In the genomic region with DNA sequence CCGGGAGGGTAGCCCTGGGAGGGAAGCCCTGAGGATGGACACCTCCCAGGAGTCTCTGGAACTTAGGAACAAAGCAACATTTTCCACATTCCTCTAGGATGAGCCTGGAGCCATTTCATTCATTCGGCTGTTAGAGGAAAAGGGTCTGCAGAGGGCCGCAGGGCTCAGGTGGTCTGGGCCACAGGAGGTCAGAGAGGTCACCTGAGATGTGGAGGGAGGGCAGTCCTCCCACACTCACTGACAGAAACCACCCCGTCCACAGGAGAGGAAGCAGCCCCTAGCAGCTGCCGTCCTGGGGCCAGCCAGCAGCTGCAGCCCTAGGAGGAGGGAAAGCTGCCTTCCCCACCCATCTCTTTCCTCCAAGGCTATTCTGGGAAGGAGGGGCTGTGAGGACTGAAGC, we compare ENCODE assay signal across 24 cellular contexts.
DNase-seq lines count a peak whose midpoint lies in the region; ATAC-seq, FAIRE-seq and TF ChIP-seq lines count a peak whose summit lies in the region.
"Had no signal": no experiment of that assay in that cellular context is flagged by ENCODE, and none has a peak within 500 bp of the region (broad histone marks: within the 10 kb centered on the region; RNA-seq: fewer than 3 reads in every experiment).

No MANE protein-coding gene starts in this region.

- H3F3A ChIP-seq in neural progenitor cell (ENCODE audit: low read depth) = no peaks in the 10 kb centered on the region

- TF ChIP-seq EP300 in H1 (IDR thresholded peaks at IDR 0.05; ENCODE audit: borderline replicate concordance in 1 of 2, low read depth in 2 of 2, low read length in 2 of 2) = no peak

- no peak overlapping the region for H2BK120ac ChIP-seq in H1 (replicated peaks; ENCODE audit: low read depth, low read length)

- no peaks in the 10 kb centered on the region for H3K27me3 ChIP-seq in H1 (replicated peaks in 1 of 4; ENCODE audit: control insufficient read depth in 3 of 4, extremely low read depth in 1 of 4, insufficient read depth in 3 of 4, low read length in 3 of 4)
- no peaks in the 10 kb centered on the region for H3K27me3 ChIP-seq in neural progenitor cell
- H3K27me3 ChIP-seq: brain microvascular endothelial cell, gastrocnemius medialis, Peyer's patch had no signal

- FAIRE-seq in GM12891 (lab: Jason Lieb, UNC) (no peak), H1 (lab: Jason Lieb, UNC) (no peak)

- H3K4me2 ChIP-seq in H1 (ENCODE audit: insufficient read depth in 1 of 2, low read depth in 2 of 2, low read length in 2 of 2) (no peak overlapping the region), neural progenitor cell (no peak overlapping the region)

- H3K36me3 ChIP-seq in H1 (ENCODE audit: control insufficient read depth in 2 of 4, insufficient read depth in 4 of 4, low read length in 3 of 4) (no peaks in the 10 kb centered on the region), neural progenitor cell (no peaks in the 10 kb centered on the region)
- H3K36me3 ChIP-seq: brain microvascular endothelial cell, gastrocnemius medialis, lower lobe of right lung, Peyer's patch had no signal

- peak overlapping the region; percentile 78; the same call in 1 of the 2 replicates for H3K18ac ChIP-seq in H1 (ENCODE audit: extremely low read depth, low read length)

- H3K36me3 Mint-ChIP-seq in neural progenitor cell = no peaks in the 10 kb centered on the region
- H3K36me3 Mint-ChIP-seq: activated naive CD4-positive, alpha-beta T cell treated with anti-CD3 and anti-CD28 coated beads, Interleukin-2, amount 50 U/mL, for 72 hours; natural killer cell treated with Interleukin-12 subunit alpha and Interleukin-12 subunit beta and Interleukin-15 and Interleukin-18, amount 100 ng/mL, for 72 hours had no signal

- peaks cover 5% of the 10 kb centered on the region for H3K27me3 Mint-ChIP-seq in neural progenitor cell (ENCODE audit: insufficient read depth, low read depth)
- H3K27me3 Mint-ChIP-seq: dendritic cell treated with granulocyte-macrophage colony-stimulating factor and Interleukin-4, amounts not matched to agents 40 ng/mL and 50 ng/mL, for 4 days had no signal

- H3K4me1 ChIP-seq in H1 (replicated peaks in 1 of 4; ENCODE audit: control insufficient read depth in 3 of 4, insufficient read depth in 4 of 4, low read length in 3 of 4) (peaks cover 0 to 3% (median 0%) of the 10 kb centered on the region in 4 experiments; a peak in 2 of 7 replicates), neural progenitor cell (no peaks in the 10 kb centered on the region)
- H3K4me1 ChIP-seq: gastrocnemius medialis, lower lobe of right lung, Peyer's patch had no signal

- H4K8ac ChIP-seq in H1 (ENCODE audit: extremely low read depth, insufficient read depth, low read length) = peak overlapping the region; percentile 57; the same call in 1 of the 2 replicates

- H3K27ac Mint-ChIP-seq in neural progenitor cell = no peak overlapping the region
- H3K27ac Mint-ChIP-seq: activated CD4-positive, alpha-beta memory T cell treated with anti-CD3 and anti-CD28 coated beads, Interleukin-2, amount 10 ng/mL, durations not matched to agents 7 days and 5 days; dendritic cell treated with granulocyte-macrophage colony-stimulating factor and Interleukin-4, amounts not matched to agents 40 ng/mL and 50 ng/mL, for 4 days; IgD-negative memory B cell; natural killer cell treated with Interleukin-12 subunit alpha and Interleukin-12 subunit beta and Interleukin-15 and Interleukin-18, amount 100 ng/mL, for 72 hours had no signal

- H3K4me1 Mint-ChIP-seq in neural progenitor cell = peaks cover 5% of the 10 kb centered on the region

- no peak overlapping the region for H4K5ac ChIP-seq in H1 (ENCODE audit: insufficient read length, low read depth, low read length)

- no peak overlapping the region for H3K23ac ChIP-seq in H1 (ENCODE audit: insufficient read length)

- peak overlapping the region; percentile 75 for H4K91ac ChIP-seq in H1 (replicated peaks; ENCODE audit: insufficient read length, low read length)

- H3K79me1 ChIP-seq in H1 (ENCODE audit: low read depth, low read length) = no peaks in the 10 kb centered on the region

- no peak overlapping the region; a peak in 1 of 7 replicates for H3K9ac ChIP-seq in H1 (replicated peaks in 1 of 4; ENCODE audit: extremely low read depth in 1 of 4, low read depth in 3 of 4, low read length in 3 of 4)
- no peak overlapping the region for H3K9ac ChIP-seq in neural progenitor cell

- TF ChIP-seq RAD21 in H1 (IDR thresholded peaks at IDR 0.05 in 1 of 2, conservative IDR thresholded peaks at IDR 0.05 in 1 of 2; ENCODE audit: low read depth in 2 of 2, low read length in 2 of 2) = no peak

- H2AFZ ChIP-seq in H1 (ENCODE audit: low read length) (0 out of 2 replicates have a peak overlapping the region, but pooled peaks have one; percentile 57), neural progenitor cell (replicated peaks) (peak overlapping the region; percentile 68)

- H3K23me2 ChIP-seq in H1 (ENCODE audit: low read depth, low read length) = no peaks in the 10 kb centered on the region

- H3K4me3 ChIP-seq in H1 (ENCODE audit: extremely low read depth in 1 of 4, insufficient read depth in 2 of 4, low read depth in 3 of 4, low read length in 4 of 4) = no peak overlapping the region
- H3K4me3 ChIP-seq in neural progenitor cell = no peak overlapping the region
- H3K4me3 ChIP-seq: gastrocnemius medialis, lower lobe of right lung, Peyer's patch had no signal

- POLR2A ChIA-PET in H1 (lab: Charles Lee; ENCODE audit: partially characterized antibody) = interaction anchor here (0.5 to 1.3 kb wide), 2 partner anchors 30 to 33 kb away, joined by 3 to 5 read pairs; no protein-coding TSS in a partner anchor

- peak overlapping the region; percentile 98; the same call in 1 of the 2 replicates for H2BK12ac ChIP-seq in H1 (ENCODE audit: low read depth, low read length)

- no peak overlapping the region for H3K56ac ChIP-seq in H1 (replicated peaks; ENCODE audit: insufficient read length, low read depth, low read length)

- peaks cover 0 to 6% of the 10 kb centered on the region in 2 experiments; a peak in 2 of 4 replicates for H3K9me3 ChIP-seq in H1 (ENCODE audit: insufficient read depth in 2 of 2, low read depth in 1 of 2, low read length in 1 of 2)
- H3K9me3 ChIP-seq in neural progenitor cell (ENCODE audit: low read depth) = no peaks in the 10 kb centered on the region
- H3K9me3 ChIP-seq: lower lobe of right lung, Peyer's patch had no signal

- H2AK5ac ChIP-seq in H1 (ENCODE audit: low read depth, low read length) = peak overlapping the region; percentile 93; the same call in 1 of the 2 replicates

- TF ChIP-seq POLR2A in GM12891 (IDR thresholded peaks at IDR 0.05; ENCODE audit: low read depth, low read length) (no peak), H1 (IDR thresholded peaks at IDR 0.05; ENCODE audit: control extremely low read depth in 1 of 2, low read depth in 2 of 2, low read length in 2 of 2) (no peak)

- H3K27ac ChIP-seq in H1 (ENCODE audit: low read depth, low read length) = no peak overlapping the region
- H3K27ac ChIP-seq in neural progenitor cell = no peak overlapping the region
- H3K27ac ChIP-seq: brain microvascular endothelial cell, epithelial cell of prostate, gastrocnemius medialis, lower lobe of right lung, Peyer's patch had no signal

- no peak overlapping the region for H3K4me3 Mint-ChIP-seq in neural progenitor cell
- H3K4me3 Mint-ChIP-seq: activated CD4-positive, alpha-beta memory T cell treated with anti-CD3 and anti-CD28 coated beads, Interleukin-2, amount 10 ng/mL, durations not matched to agents 7 days and 5 days; dendritic cell treated with granulocyte-macrophage colony-stimulating factor and Interleukin-4, amounts not matched to agents 40 ng/mL and 50 ng/mL, for 4 days; IgD-negative memory B cell; natural killer cell treated with Interleukin-12 subunit alpha and Interleukin-12 subunit beta and Interleukin-15 and Interleukin-18, amount 100 ng/mL, for 72 hours had no signal

- peak overlapping the region; percentile 74 for H2BK5ac ChIP-seq in H1 (ENCODE audit: low read depth, low read length)

- H3K9me3 Mint-ChIP-seq in neural progenitor cell = peaks cover under 1% of the 10 kb centered on the region
- H3K9me3 Mint-ChIP-seq: activated CD4-positive, alpha-beta memory T cell treated with anti-CD3 and anti-CD28 coated beads, Interleukin-2, amount 10 ng/mL, durations not matched to agents 7 days and 5 days; activated naive CD4-positive, alpha-beta T cell treated with anti-CD3 and anti-CD28 coated beads, Interleukin-2, amount 50 U/mL, for 72 hours; dendritic cell treated with granulocyte-macrophage colony-stimulating factor and Interleukin-4, amounts not matched to agents 40 ng/mL and 50 ng/mL, for 4 days; IgD-negative memory B cell; natural killer cell treated with Interleukin-12 subunit alpha and Interleukin-12 subunit beta and Interleukin-15 and Interleukin-18, amount 100 ng/mL, for 72 hours had no signal

- H4K20me1 ChIP-seq in H1 (replicated peaks in 1 of 2; ENCODE audit: control insufficient read depth in 1 of 2, insufficient read depth in 2 of 2, low read length in 2 of 2) (no peaks in the 10 kb centered on the region), neural progenitor cell (ENCODE audit: low read depth) (no peaks in the 10 kb centered on the region)

- H3K4ac ChIP-seq in H1 (replicated peaks; ENCODE audit: insufficient read length, low read depth, low read length) = no peak overlapping the region

- H3K79me2 ChIP-seq in H1 (ENCODE audit: control insufficient read depth in 1 of 2, insufficient read depth in 2 of 2, low read length in 2 of 2) = no peaks in the 10 kb centered on the region
- no peaks in the 10 kb centered on the region for H3K79me2 ChIP-seq in neural progenitor cell (ENCODE audit: low read depth)

- H2BK20ac ChIP-seq in H1 (ENCODE audit: low read length) = no peak overlapping the region; the same call in 1 of the 2 replicates

- no peak for ATAC-seq in HG03159 (IDR thresholded peaks at IDR 0.05; ENCODE audit: unreplicated experiment)
- ATAC-seq: activated naive CD4-positive, alpha-beta T cell treated with anti-CD3 and anti-CD28 coated beads, Interleukin-2, amount 50 U/mL, for 72 hours; gastrocnemius medialis had no signal

- CTCF ChIA-PET in H1 (lab: Charles Lee; ENCODE audit: partially characterized antibody) = interaction anchor here (0.6 to 5.7 kb wide), 16 partner anchors 11 to 867 kb away, joined by 3 to 41 read pairs (median 6); no protein-coding TSS in a partner anchor

- no peak for TF ChIP-seq CTCF in H1 (IDR thresholded peaks at IDR 0.05; ENCODE audit: control extremely low read depth in 1 of 3, insufficient read depth in 1 of 3, low read depth in 1 of 3, low read length in 3 of 3)
- no peak for TF ChIP-seq CTCF in neural progenitor cell (IDR thresholded peaks at IDR 0.05)

- H3K14ac ChIP-seq in H1 (ENCODE audit: insufficient read length) = no peak overlapping the region

- WGBS in H1 (ENCODE audit: extremely low coverage in 1 of 2, insufficient coverage in 1 of 2, insufficient read length in 1 of 2, insufficient replicate concordance in 2 of 2, low coverage in 1 of 2, low lambda C conversion rate in 2 of 2, missing lambda C conversion rate in 1 of 2), 2 experiments = 63% methylated on average over 5 of the region's 5 CpGs; no CpG with 5 or more reads in 1 of the 2 experiments

- H2BK15ac ChIP-seq in H1 (ENCODE audit: low read length) = no peak overlapping the region

- DNase-seq in GM12891 (ENCODE audit: insufficient read length, low spot score) = no peak
- DNase-seq in NOMO-1 (lab: John Stamatoyannopoulos, UW; ENCODE audit: unreplicated experiment in 2 of 2) = peak; percentile 25
- peak in 1 of 2 experiments; percentile 17 for DNase-seq in H1 (ENCODE audit: low read depth in 1 of 2, low spot score in 2 of 2)
- DNase-seq in neural progenitor cell (ENCODE audit: low spot score) = peak; percentile 38
- DNase-seq in HuH-7.5 (ENCODE audit: low spot score) = no peak
- no peak for DNase-seq in stimulated activated CD4-positive, alpha-beta T cell treated with anti-CD3 and anti-CD28 coated beads, Interleukin-15, amount 100 ng/mL, for 24 hours
- no peak for DNase-seq in NCI-H2107 treated with DMSO at 0.1 percent for 48 hours (lab: John Stamatoyannopoulos, UW; ENCODE audit: unreplicated experiment)
- DNase-seq: activated CD4-positive, alpha-beta memory T cell treated with anti-CD3 and anti-CD28 coated beads, Interleukin-2, amount 10 ng/mL, durations not matched to agents 7 days and 5 days; activated T-cell treated with anti-CD3 and anti-CD28 coated beads, Interleukin-2, amount 50 U/mL, for 48 hours; brain microvascular endothelial cell; EL; gastrocnemius medialis; lower lobe of right lung; NCI-H2081 treated with DMSO at 0.1 percent for 48 hours; NCI-H526 treated with DMSO at 0.1 percent for 48 hours; Peyer's patch; stimulated activated CD4-positive, alpha-beta T cell treated with anti-CD3 and anti-CD28 coated beads, Interleukin-12 subunit alpha, Interleukin-12 subunit beta, amount 100 ng/mL, for 4 hours; stimulated activated naive CD4-positive, alpha-beta T cell treated with Interleukin-2 at 50 U/mL for 16 hours had no signal

Comparison
In these comparisons a context has a peak if more than half of its experiments do, and no peak if none do; other contexts are left out.
1. DNase-seq: peak in NOMO-1 (2 of 2) and neural progenitor cell (single experiment); none in GM12891 (single experiment), HuH-7.5 (single experiment), stimulated activated CD4-positive, alpha-beta T cell treated with anti-CD3 and anti-CD28 coated beads, Interleukin-15, amount 100 ng/mL, for 24 hours (single experiment) and NCI-H2107 treated with DMSO at 0.1 percent for 48 hours (single experiment).